In genomic region chr7:104938741-104939390, GRCh38 we compare ENCODE assay signal across 18 cellular contexts.
DNase-seq lines count a peak whose midpoint lies in the region; ATAC-seq and TF ChIP-seq lines count a peak whose summit lies in the region.
"Had no signal": no experiment of that assay in that cellular context is flagged by ENCODE, and none has a peak within 500 bp of the region (broad histone marks: within the 10 kb centered on the region; RNA-seq: fewer than 3 reads in every experiment).

No MANE protein-coding gene starts in this region.

- H3K4me1 ChIP-seq in mammary epithelial cell (ENCODE audit: insufficient read depth, low read length) = peaks cover 7% of the 10 kb centered on the region

- no peak for DNase-seq in activated CD4-positive, alpha-beta T cell treated with anti-CD3 and anti-CD28 coated beads, Interleukin-2, amount 10 ng/mL, durations not matched to agents 24 days and 14 days
- no peak for DNase-seq in activated CD4-positive, alpha-beta T cell treated with anti-CD3 and anti-CD28 coated beads, Interleukin-2, amount 50 U/mL, for 4 hours
- no peak for DNase-seq in activated naive CD8-positive, alpha-beta T cell treated with anti-CD3 and anti-CD28 coated beads, Interleukin-2, amount 50 U/mL, for 24 hours
- DNase-seq in neural crest cell (ENCODE audit: low read depth, low spot score) = no peak
- DNase-seq in NCI-H345 (lab: John Stamatoyannopoulos, UW) = no peak
- DNase-seq in mammary epithelial cell = no peak
- DNase-seq in DMS79 (lab: John Stamatoyannopoulos, UW) = no peak
- DNase-seq: activated CD4-positive, CD25-positive, alpha-beta regulatory T cell; effector memory CD4-positive, alpha-beta T cell; heart right ventricle; NCI-H187 treated with DMSO at 0.1 percent for 48 hours; NK-92 treated with Interleukin-12 subunit alpha and Interleukin-12 subunit beta, amount 100 ng/mL, for 24 hours; retina; stimulated activated naive CD4-positive, alpha-beta T cell treated with Interleukin-2 at 50 U/mL for 16 hours; upper lobe of left lung had no signal

- no TSS peak for BruUV-seq in mammary epithelial cell (replicated peaks; lab: Mats Ljungman, UMichigan)

- no peaks in the 10 kb centered on the region for H3K27me3 ChIP-seq in mammary epithelial cell (ENCODE audit: insufficient read depth, low read length)
- H3K27me3 ChIP-seq: heart right ventricle, upper lobe of left lung had no signal

- peak overlapping the region; percentile 9 for H3K27ac Mint-ChIP-seq in activated CD4-positive, alpha-beta T cell treated with anti-CD3 and anti-CD28 coated beads, Interleukin-2, amount 10 ng/mL, durations not matched to agents 24 days and 14 days
- peak overlapping the region; percentile 17 to 93 (median 65) for H3K27ac Mint-ChIP-seq in IgD-negative memory B cell
- peak overlapping the region; percentile 12 for H3K27ac Mint-ChIP-seq in activated naive CD8-positive, alpha-beta T cell treated with anti-CD3 and anti-CD28 coated beads, Interleukin-2, amount 50 U/mL, for 24 hours
- peak overlapping the region; percentile 7 for H3K27ac Mint-ChIP-seq in neural crest cell (ENCODE audit: unreplicated experiment)

- H3K9ac ChIP-seq in mammary epithelial cell (ENCODE audit: insufficient read depth, low read length) = no peak overlapping the region

- no peaks in the 10 kb centered on the region for H3K79me2 ChIP-seq in mammary epithelial cell (ENCODE audit: insufficient read depth, low read length)

- no peaks in the 10 kb centered on the region for H3K9me3 ChIP-seq in mammary epithelial cell (replicated peaks; ENCODE audit: insufficient read depth, low read length)
- H3K9me3 ChIP-seq: heart right ventricle, upper lobe of left lung had no signal

- no peaks in the 10 kb centered on the region for H3K36me3 ChIP-seq in mammary epithelial cell (ENCODE audit: insufficient read depth, low read length)
- H3K36me3 ChIP-seq: heart right ventricle, upper lobe of left lung had no signal

- dilution Hi-C loops in mammary epithelial cell (cut with HindIII; ENCODE audit: low sequenced_read_pairs) = no loop called here

- peak overlapping the region; percentile 28 for H3K4me3 Mint-ChIP-seq in activated CD4-positive, alpha-beta T cell treated with anti-CD3 and anti-CD28 coated beads, Interleukin-2, amount 10 ng/mL, durations not matched to agents 24 days and 14 days
- peak overlapping the region in 3 of 4 donors; percentile 18 to 75 (median 44) for H3K4me3 Mint-ChIP-seq in IgD-negative memory B cell
- no peak overlapping the region for H3K4me3 Mint-ChIP-seq in activated naive CD8-positive, alpha-beta T cell treated with anti-CD3 and anti-CD28 coated beads, Interleukin-2, amount 50 U/mL, for 24 hours
- no peak overlapping the region for H3K4me3 Mint-ChIP-seq in neural crest cell

- H4K20me1 ChIP-seq in mammary epithelial cell (ENCODE audit: insufficient read depth, low read length) = no peaks in the 10 kb centered on the region

- H3K27me3 Mint-ChIP-seq in activated CD4-positive, alpha-beta T cell treated with anti-CD3 and anti-CD28 coated beads, Interleukin-2, amount 10 ng/mL, durations not matched to agents 24 days and 14 days = no peaks in the 10 kb centered on the region
- H3K27me3 Mint-ChIP-seq in IgD-negative memory B cell (no peaks in the 10 kb centered on the region), neural crest cell (ENCODE audit: low read depth) (no peaks in the 10 kb centered on the region)
- H3K27me3 Mint-ChIP-seq in activated naive CD8-positive, alpha-beta T cell treated with anti-CD3 and anti-CD28 coated beads, Interleukin-2, amount 50 U/mL, for 24 hours = peaks cover 3% of the 10 kb centered on the region

- CTCF ChIA-PET in mammary epithelial cell (lab: Charles Lee; ENCODE audit: low non-redundant PET) = no interaction called here

- no peak overlapping the region for H3K27ac ChIP-seq in mammary epithelial cell (ENCODE audit: insufficient read depth, low read depth, low read length)
- H3K27ac ChIP-seq: C4-2B, heart right ventricle had no signal

- H3K4me3 ChIP-seq in mammary epithelial cell (replicated peaks in 1 of 3; ENCODE audit: insufficient read depth in 1 of 3, low read depth in 2 of 3, low read length in 3 of 3) = no peak overlapping the region
- H3K4me3 ChIP-seq: heart right ventricle, lung, upper lobe of left lung had no signal

- no peak overlapping the region for H3K4me2 ChIP-seq in mammary epithelial cell (ENCODE audit: insufficient read depth, low read depth, low read length)

- no peak for TF ChIP-seq CTCF in neural crest cell (conservative IDR thresholded peaks at IDR 0.05)
- TF ChIP-seq CTCF in mammary epithelial cell (conservative IDR thresholded peaks at IDR 0.05 in 1 of 2, IDR thresholded peaks at IDR 0.05 in 1 of 2; ENCODE audit: extremely low read depth in 1 of 2, insufficient read depth in 1 of 2, low read depth in 1 of 2, low read length in 2 of 2) = no peak

- in situ Hi-C loops in mammary epithelial cell (cut with MboI; ENCODE audit: low sequenced_read_pairs in 2 of 2) = no loop called here

- intact Hi-C loops in activated CD4-positive, alpha-beta T cell treated with anti-CD3 and anti-CD28 coated beads, Interleukin-2, amount 10 ng/mL, durations not matched to agents 24 days and 14 days (cut with micrococcal nuclease) = no loop called here
- intact Hi-C loops in mammary epithelial cell (cut with micrococcal nuclease) = no loop called here

- no peak overlapping the region for H2AFZ ChIP-seq in mammary epithelial cell (ENCODE audit: low read depth, low read length)

- ATAC-seq in activated naive CD8-positive, alpha-beta T cell treated with anti-CD3 and anti-CD28 coated beads, Interleukin-2, amount 50 U/mL, for 24 hours = no peak
- ATAC-seq: heart right ventricle had no signal

- H3K9me3 Mint-ChIP-seq in activated CD4-positive, alpha-beta T cell treated with anti-CD3 and anti-CD28 coated beads, Interleukin-2, amount 10 ng/mL, durations not matched to agents 24 days and 14 days = no peaks in the 10 kb centered on the region
- H3K9me3 Mint-ChIP-seq in IgD-negative memory B cell (peaks cover 0 to 5% (median 0%) of the 10 kb centered on the region in 3 donors), neural crest cell (peaks cover 4% of the 10 kb centered on the region)
- peaks cover 4% of the 10 kb centered on the region for H3K9me3 Mint-ChIP-seq in activated naive CD8-positive, alpha-beta T cell treated with anti-CD3 and anti-CD28 coated beads, Interleukin-2, amount 50 U/mL, for 24 hours

- peaks cover 28% of the 10 kb centered on the region for H3K4me1 Mint-ChIP-seq in activated CD4-positive, alpha-beta T cell treated with anti-CD3 and anti-CD28 coated beads, Interleukin-2, amount 10 ng/mL, durations not matched to agents 24 days and 14 days
- peaks cover 29 to 37% (median 30%) of the 10 kb centered on the region in 3 donors for H3K4me1 Mint-ChIP-seq in IgD-negative memory B cell
- H3K4me1 Mint-ChIP-seq in activated naive CD8-positive, alpha-beta T cell treated with anti-CD3 and anti-CD28 coated beads, Interleukin-2, amount 50 U/mL, for 24 hours = peaks cover 41% of the 10 kb centered on the region
- H3K4me1 Mint-ChIP-seq in neural crest cell = peaks cover 42% of the 10 kb centered on the region

- H3K36me3 Mint-ChIP-seq in activated CD4-positive, alpha-beta T cell treated with anti-CD3 and anti-CD28 coated beads, Interleukin-2, amount 10 ng/mL, durations not matched to agents 24 days and 14 days (ENCODE audit: low read depth) = peaks cover 32% of the 10 kb centered on the region
- peaks cover 3% of the 10 kb centered on the region for H3K36me3 Mint-ChIP-seq in IgD-negative memory B cell
- peaks cover 27% of the 10 kb centered on the region for H3K36me3 Mint-ChIP-seq in activated naive CD8-positive, alpha-beta T cell treated with anti-CD3 and anti-CD28 coated beads, Interleukin-2, amount 50 U/mL, for 24 hours (ENCODE audit: low read depth)
- peaks cover 2% of the 10 kb centered on the region for H3K36me3 Mint-ChIP-seq in neural crest cell (ENCODE audit: low read depth)

- 100% methylated on average over 1 of the region's 1 CpG for WGBS in mammary epithelial cell (ENCODE audit: low coverage, missing lambda C conversion rate)

Comparison
In these comparisons a context has a peak if more than half of its experiments do, and no peak if none do; other contexts are left out.
1. H3K27ac Mint-ChIP-seq: peak in every context shown above with its lines; median percentile 65 in IgD-negative memory B cell; 12 in activated naive CD8-positive, alpha-beta T cell treated with anti-CD3 and anti-CD28 coated beads, Interleukin-2, amount 50 U/mL, for 24 hours; 9 in activated CD4-positive, alpha-beta T cell treated with anti-CD3 and anti-CD28 coated beads, Interleukin-2, amount 10 ng/mL, durations not matched to agents 24 days and 14 days; 7 in neural crest cell.
2. H3K4me3 Mint-ChIP-seq: peak in activated CD4-positive, alpha-beta T cell treated with anti-CD3 and anti-CD28 coated beads, Interleukin-2, amount 10 ng/mL, durations not matched to agents 24 days and 14 days (single experiment) and IgD-negative memory B cell (3 of 4); none in activated naive CD8-positive, alpha-beta T cell treated with anti-CD3 and anti-CD28 coated beads, Interleukin-2, amount 50 U/mL, for 24 hours (single experiment) and neural crest cell (single experiment).